In the genomic region with DNA sequence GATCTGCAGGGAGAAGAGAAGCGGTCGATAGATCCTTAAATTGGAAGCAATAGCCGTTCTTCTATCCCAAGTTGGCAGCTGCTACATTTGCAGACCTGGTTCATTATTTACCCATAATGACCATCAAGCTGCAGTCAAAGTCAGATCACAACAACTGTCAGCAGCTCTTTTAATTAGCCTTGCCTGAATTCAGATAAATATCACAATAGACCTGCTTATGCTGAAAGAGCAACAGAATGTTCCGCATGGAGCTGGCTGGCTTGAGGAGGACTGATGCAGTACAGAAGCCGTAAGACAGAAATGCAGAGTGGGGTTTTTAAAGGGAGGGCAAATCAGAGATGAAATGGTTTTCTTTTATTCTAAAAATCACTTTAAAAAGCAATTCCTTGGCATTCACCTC, we compare ENCODE assay signal across 14 cellular contexts.
"Had no signal": no experiment of that assay in that cellular context is flagged by ENCODE, and none has a peak within 500 bp of the region (broad histone marks: within the 10 kb centered on the region; RNA-seq: fewer than 3 reads in every experiment).

No MANE protein-coding gene starts in this region.

- H3K36me3 ChIP-seq: adrenal gland, left ventricle myocardium inferior, thoracic aorta had no signal

- H3K27me3 ChIP-seq: adrenal gland had no signal

- H3K4me1 ChIP-seq: adrenal gland, left ventricle myocardium inferior had no signal

- DNase-seq: activated CD4-positive, alpha-beta T cell treated with anti-CD3 and anti-CD28 coated beads, Interleukin-2, amount 50 U/mL, for 1 hour; activated CD4-positive, CD25-positive, alpha-beta regulatory T cell; activated naive CD4-positive, alpha-beta T cell treated with anti-CD3 and anti-CD28 coated beads, Interleukin-2, amount 10 ng/mL, durations not matched to agents 7 days and 5 days; adrenal gland; caudate nucleus; effector CD8-positive, alpha-beta T cell; left ventricle myocardium inferior; mesendoderm; stimulated activated CD4-positive, alpha-beta T cell treated with anti-CD3 and anti-CD28 coated beads, Interleukin-2, amount 100 ng/mL, for 48 hours had no signal

- H3K27ac ChIP-seq: adrenal gland, coronary artery, left ventricle myocardium inferior, thoracic aorta had no signal

- H3K9me3 ChIP-seq: adrenal gland, left ventricle myocardium inferior, thoracic aorta had no signal

- FAIRE-seq: frontal cortex, keratinocyte, TTC549 had no signal

- H3K4me3 ChIP-seq: adrenal gland, coronary artery, left ventricle myocardium inferior, thoracic aorta had no signal
